In the genomic region with DNA sequence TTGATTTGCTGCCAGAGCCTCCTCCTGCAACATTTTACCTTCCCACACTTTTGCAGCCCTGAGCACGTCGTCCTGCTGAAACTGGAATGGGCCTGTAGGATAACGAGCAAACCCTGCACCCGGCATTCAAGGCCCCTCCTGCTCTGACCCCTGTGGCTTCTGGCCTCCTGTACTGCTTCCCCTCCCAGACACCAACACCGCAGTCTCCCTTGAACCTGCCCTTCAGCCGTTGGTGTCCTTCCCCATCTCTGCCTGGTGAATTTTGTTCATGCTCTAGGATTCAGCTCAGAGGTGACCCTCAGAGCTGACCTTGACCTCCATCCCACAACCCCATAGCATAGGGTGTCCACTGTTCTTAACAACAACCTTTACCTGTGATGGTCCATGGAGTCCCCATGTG, we compare ENCODE assay signal across 18 cellular contexts.
"Had no signal": no experiment of that assay in that cellular context is flagged by ENCODE, and none has a peak within 500 bp of the region (broad histone marks: within the 10 kb centered on the region; RNA-seq: fewer than 3 reads in every experiment).

No MANE protein-coding gene starts in this region.

- DNase-seq: endodermal cell; erythroblast; foreskin melanocyte; left colon; left ventricle myocardium superior; mesendoderm; naive B cell; spleen; stimulated activated CD4-positive, alpha-beta T cell treated with anti-CD3 and anti-CD28 coated beads, Interleukin-15, amount 100 ng/mL, for 24 hours; stimulated activated CD4-positive, alpha-beta T cell treated with anti-CD3 and anti-CD28 coated beads, Interleukin-1b, Interleukin-23, amount 100 ng/mL, for 48 hours; stimulated activated CD4-positive, alpha-beta T cell treated with anti-CD3 and anti-CD28 coated beads, Interleukin-4, amount 100 ng/mL, for 24 hours; stimulated activated naive B cell treated with anti-CD40 and anti-IgM and Interleukin-4, amounts not matched to agents 10 μg/mL and 1 μg/mL and 100 μg/mL, for 72 hours; stimulated activated naive CD8-positive, alpha-beta T cell treated with anti-CD3 and anti-CD28 coated beads, Interleukin-15, amount 100 ng/mL, for 72 hours; trophoblast cell had no signal

- H3K9me3 ChIP-seq: neutrophil, spleen, vagina had no signal

- H3K36me3 Mint-ChIP-seq: naive B cell; stimulated activated naive B cell treated with anti-CD40 and anti-IgM and Interleukin-4, amounts not matched to agents 10 μg/mL and 1 μg/mL and 100 μg/mL, for 72 hours had no signal

- H3K27ac Mint-ChIP-seq: dendritic cell treated with granulocyte-macrophage colony-stimulating factor and Interleukin-4, amounts not matched to agents 40 ng/mL and 50 ng/mL, for 4 days; endodermal cell; naive B cell; stimulated activated naive B cell treated with anti-CD40 and anti-IgM and Interleukin-4, amounts not matched to agents 10 μg/mL and 1 μg/mL and 100 μg/mL, for 72 hours had no signal

- H3K9me3 Mint-ChIP-seq: dendritic cell treated with granulocyte-macrophage colony-stimulating factor and Interleukin-4, amounts not matched to agents 40 ng/mL and 50 ng/mL, for 4 days; endodermal cell; stimulated activated naive B cell treated with anti-CD40 and anti-IgM and Interleukin-4, amounts not matched to agents 10 μg/mL and 1 μg/mL and 100 μg/mL, for 72 hours; stimulated activated naive CD8-positive, alpha-beta T cell treated with anti-CD3 and anti-CD28 coated beads, Interleukin-15, amount 100 ng/mL, for 72 hours had no signal

- H3K4me1 Mint-ChIP-seq: stimulated activated naive B cell treated with anti-CD40 and anti-IgM and Interleukin-4, amounts not matched to agents 10 μg/mL and 1 μg/mL and 100 μg/mL, for 72 hours had no signal

- ATAC-seq: left colon; left ventricle myocardium superior; sciatic nerve; stimulated activated naive CD8-positive, alpha-beta T cell treated with anti-CD3 and anti-CD28 coated beads, Interleukin-15, amount 100 ng/mL, for 72 hours had no signal

- H3K4me3 Mint-ChIP-seq: dendritic cell treated with granulocyte-macrophage colony-stimulating factor and Interleukin-4, amounts not matched to agents 40 ng/mL and 50 ng/mL, for 4 days; endodermal cell; naive B cell; stimulated activated naive B cell treated with anti-CD40 and anti-IgM and Interleukin-4, amounts not matched to agents 10 μg/mL and 1 μg/mL and 100 μg/mL, for 72 hours; stimulated activated naive CD8-positive, alpha-beta T cell treated with anti-CD3 and anti-CD28 coated beads, Interleukin-15, amount 100 ng/mL, for 72 hours had no signal
